ENCODE assay signal across 21 cellular contexts in genomic region chr11:2460540-2461252, GRCh38. TPM values are rescaled to one million over a fixed set of nuclear protein-coding genes. Genes with fewer than 3 reads are reported as not detected.
DNase-seq lines count a peak whose midpoint lies in the region; ATAC-seq and TF ChIP-seq lines count a peak whose summit lies in the region.
"Had no signal": no experiment of that assay in that cellular context is flagged by ENCODE, and none has a peak within 500 bp of the region (broad histone marks: within the 10 kb centered on the region; RNA-seq: fewer than 3 reads in every experiment).

No MANE protein-coding gene starts in this region.

- no peaks in the 10 kb centered on the region for H3K36me3 Mint-ChIP-seq in activated CD8-positive, alpha-beta memory T cell treated with anti-CD3 and anti-CD28 coated beads, Interleukin-2, amount 10 ng/mL, durations not matched to agents 7 days and 5 days
- no peaks in the 10 kb centered on the region for H3K36me3 Mint-ChIP-seq in stimulated activated memory B cell treated with anti-CD40 and anti-IgM and Interleukin-4, amounts not matched to agents 10 μg/mL and 1 μg/mL and 100 μg/mL, for 72 hours
- H3K36me3 Mint-ChIP-seq: T-cell had no signal

- H3K4me1 Mint-ChIP-seq in activated CD8-positive, alpha-beta memory T cell treated with anti-CD3 and anti-CD28 coated beads, Interleukin-2, amount 10 ng/mL, durations not matched to agents 7 days and 5 days, result peaks cover 4% of the 10 kb centered on the region
- H3K4me1 Mint-ChIP-seq in stimulated activated memory B cell treated with anti-CD40 and anti-IgM and Interleukin-4, amounts not matched to agents 10 μg/mL and 1 μg/mL and 100 μg/mL, for 72 hours, result peaks cover 80% of the 10 kb centered on the region

- H3K27ac Mint-ChIP-seq in activated CD8-positive, alpha-beta memory T cell treated with anti-CD3 and anti-CD28 coated beads, Interleukin-2, amount 10 ng/mL, durations not matched to agents 7 days and 5 days, result no peak overlapping the region
- peak overlapping the region; percentile 57 for H3K27ac Mint-ChIP-seq in stimulated activated memory B cell treated with anti-CD40 and anti-IgM and Interleukin-4, amounts not matched to agents 10 μg/mL and 1 μg/mL and 100 μg/mL, for 72 hours

- H3K4me3 ChIP-seq in adrenal gland, result peak overlapping the region in 1 of 4 donors; percentile 29
- H3K4me3 ChIP-seq: tibial artery had no signal

- no peak for TF ChIP-seq CTCF in adrenal gland (IDR thresholded peaks at IDR 0.05)

- ATAC-seq in activated CD8-positive, alpha-beta memory T cell treated with anti-CD3 and anti-CD28 coated beads, Interleukin-2, amount 10 ng/mL, durations not matched to agents 7 days and 5 days, result no peak
- ATAC-seq in left colon, result peak; percentile 58
- ATAC-seq in stimulated activated memory B cell treated with anti-CD40 and anti-IgM and Interleukin-4, amounts not matched to agents 10 μg/mL and 1 μg/mL and 100 μg/mL, for 72 hours, result no peak
- ATAC-seq: T-cell had no signal

- peak overlapping the region; percentile 78 to 99 (median 90) for H3K27ac ChIP-seq in adrenal gland
- H3K27ac ChIP-seq: tibial artery had no signal

- WGBS in adrenal gland, 4 donors, result 48 to 82% (median 63%) methylated on average over 3 to 15 of the region's 15 CpGs

- DNase-seq in activated CD8-positive, alpha-beta memory T cell treated with anti-CD3 and anti-CD28 coated beads, Interleukin-2, amount 50 U/mL, for 48 hours, result peak; percentile 46
- no peak for DNase-seq in activated CD8-positive, alpha-beta memory T cell treated with anti-CD3 and anti-CD28 coated beads, Interleukin-2, amount 10 ng/mL, durations not matched to agents 7 days and 5 days
- DNase-seq in adrenal gland (peak in 2 of 7 donors; percentile 28 to 35), left colon (peak in 1 of 2 donors; percentile 62), LoVo (ENCODE audit: low spot score) (no peak), NCI-H524 (lab: John Stamatoyannopoulos, UW) (no peak), COR-L47 (lab: John Stamatoyannopoulos, UW) (no peak)
- DNase-seq: activated naive CD4-positive, alpha-beta T cell treated with anti-CD3 and anti-CD28 coated beads, Interleukin-2, amount 50 U/mL, for 16 hours; activated T-cell treated with anti-CD3 and anti-CD28 coated beads for 4 hours; mesendoderm; MV-4-11; NCI-H2029 treated with DMSO at 0.1 percent for 48 hours; stimulated activated CD4-positive, alpha-beta T cell treated with anti-CD3 and anti-CD28 coated beads, Interleukin-15, amount 100 ng/mL, for 24 hours had no signal

- no peaks in the 10 kb centered on the region for H3K9me3 Mint-ChIP-seq in activated CD8-positive, alpha-beta memory T cell treated with anti-CD3 and anti-CD28 coated beads, Interleukin-2, amount 10 ng/mL, durations not matched to agents 7 days and 5 days (ENCODE audit: low read depth)
- no peaks in the 10 kb centered on the region for H3K9me3 Mint-ChIP-seq in stimulated activated memory B cell treated with anti-CD40 and anti-IgM and Interleukin-4, amounts not matched to agents 10 μg/mL and 1 μg/mL and 100 μg/mL, for 72 hours
- H3K9me3 Mint-ChIP-seq: T-cell had no signal

- CTCF ChIA-PET in activated CD8-positive, alpha-beta memory T cell treated with anti-CD3 and anti-CD28 coated beads, Interleukin-2, amount 10 ng/mL, durations not matched to agents 7 days and 5 days (lab: Charles Lee), result interaction anchor here (1.3 kb wide), 1 partner anchor 40 kb away, joined by 3 read pairs; no protein-coding TSS in a partner anchor

- no peaks in the 10 kb centered on the region for H3K36me3 ChIP-seq in adrenal gland (replicated peaks in 1 of 2)
- H3K36me3 ChIP-seq: BE2C, tibial artery had no signal

- peaks cover 6% of the 10 kb centered on the region for H3K27me3 Mint-ChIP-seq in activated CD8-positive, alpha-beta memory T cell treated with anti-CD3 and anti-CD28 coated beads, Interleukin-2, amount 10 ng/mL, durations not matched to agents 7 days and 5 days
- H3K27me3 Mint-ChIP-seq in stimulated activated memory B cell treated with anti-CD40 and anti-IgM and Interleukin-4, amounts not matched to agents 10 μg/mL and 1 μg/mL and 100 μg/mL, for 72 hours, result no peaks in the 10 kb centered on the region
- H3K27me3 Mint-ChIP-seq: T-cell had no signal

- H3K27me3 ChIP-seq in adrenal gland, result no peaks in the 10 kb centered on the region
- H3K27me3 ChIP-seq: BE2C had no signal

- TF ChIP-seq POLR2A in adrenal gland (IDR thresholded peaks at IDR 0.05), result no peak

- intact Hi-C loops in adrenal gland (cut with DNase I), result no loop called here
- intact Hi-C loops in left colon (cut with DNase I, micrococcal nuclease), result no loop called here

- no peak overlapping the region for H3K4me3 Mint-ChIP-seq in activated CD8-positive, alpha-beta memory T cell treated with anti-CD3 and anti-CD28 coated beads, Interleukin-2, amount 10 ng/mL, durations not matched to agents 7 days and 5 days
- no peak overlapping the region for H3K4me3 Mint-ChIP-seq in stimulated activated memory B cell treated with anti-CD40 and anti-IgM and Interleukin-4, amounts not matched to agents 10 μg/mL and 1 μg/mL and 100 μg/mL, for 72 hours
- H3K4me3 Mint-ChIP-seq: T-cell had no signal

- H3K4me1 ChIP-seq in adrenal gland (replicated peaks in 1 of 2), result peaks cover 44 to 66% of the 10 kb centered on the region in 2 donors
- H3K4me1 ChIP-seq: BE2C, tibial artery had no signal

- H3K9me3 ChIP-seq in adrenal gland (replicated peaks in 1 of 3), result no peaks in the 10 kb centered on the region
- H3K9me3 ChIP-seq: BE2C, Caco-2, tibial artery had no signal

RNA-seq across cellular contexts. Expression of gene KCNQ1, which starts 15.9 kb away (rescaled TPM):
- total RNA-seq in activated CD8-positive, alpha-beta memory T cell treated with anti-CD3 and anti-CD28 coated beads, Interleukin-2, amount 10 ng/mL, durations not matched to agents 7 days and 5 days, result 1 to 10 TPM; 4.3 to 9.2 TPM
- total RNA-seq in adrenal gland (100 to 1,000 TPM; 305 to 447 (median 355) TPM), left colon (10 to 100 TPM; 42.8 to 56.8 TPM)
- polyA plus RNA-seq in adrenal gland, result 100 to 1,000 TPM; 158 to 231 (median 182) TPM
- total RNA-seq: NCI-H460 had no signal
- polyA plus RNA-seq: keratinocyte had no signal

RNA-seq across cellular contexts. Expression of gene TRPM5, which starts 16.4 kb away (rescaled TPM):
- not detected for total RNA-seq in activated CD8-positive, alpha-beta memory T cell treated with anti-CD3 and anti-CD28 coated beads, Interleukin-2, amount 10 ng/mL, durations not matched to agents 7 days and 5 days
- total RNA-seq in adrenal gland (1 to 10 TPM in 3 of 8 donors, under 1 TPM in 5; 0.32 to 2.4 (median 0.83) TPM), left colon (1 to 10 TPM; 2.0 to 3.8 TPM)
- 1 to 10 TPM in 2 of 3 donors, not detected in 1; 3.0 to 7.4 TPM for polyA plus RNA-seq in adrenal gland
- total RNA-seq: A172, Caco-2, NCI-H460 had no signal
- polyA plus RNA-seq: keratinocyte had no signal

Comparison
In these comparisons a context has a peak if more than half of its experiments do, and no peak if none do; other contexts are left out.
1. RNA of gene KCNQ1, which starts 15.9 kb away (total RNA-seq): 305 to 447 TPM in adrenal gland; 42.8 to 56.8 TPM in left colon and 4.3 to 9.2 TPM in activated CD8-positive, alpha-beta memory T cell treated with anti-CD3 and anti-CD28 coated beads, Interleukin-2, amount 10 ng/mL, durations not matched to agents 7 days and 5 days; every median in the first group is over 4 times any median in the second.